ENCODE assay signal across 14 cellular contexts in genomic region chr14:105182296-105183020, GRCh38. TPM values are rescaled to one million over a fixed set of nuclear protein-coding genes. Genes with fewer than 3 reads are reported as not detected.
A peak's percentile ranks its signal among the peaks of the same experiment; 100 is the strongest.
DNase-seq lines count a peak whose midpoint lies in the region; TF ChIP-seq lines count a peak whose summit lies in the region.
"Had no signal": no experiment of that assay in that cellular context is flagged by ENCODE, and none has a peak within 500 bp of the region (broad histone marks: within the 10 kb centered on the region; RNA-seq: fewer than 3 reads in every experiment).

No MANE protein-coding gene starts in this region.

- H3K4me3 ChIP-seq in BLaER1 (0 out of 2 replicates have a peak overlapping the region, but pooled peaks have one; percentile 38), WERI-Rb-1 (ENCODE audit: low read depth, low read length) (no peak overlapping the region)
- H3K4me3 ChIP-seq in CD4-positive, alpha-beta memory T cell (ENCODE audit: low read length in 2 of 2) = no peak overlapping the region

- H3K4me1 ChIP-seq in BLaER1 = peaks cover 77% of the 10 kb centered on the region
- peaks cover 19% of the 10 kb centered on the region for H3K4me1 ChIP-seq in CD4-positive, alpha-beta memory T cell (ENCODE audit: insufficient read depth, low read length)
- H3K4me1 ChIP-seq: breast epithelium had no signal

- intact Hi-C loops in CD4-positive, alpha-beta memory T cell (cut with micrococcal nuclease) = loop anchor here (5.0 kb wide), 2 partner anchors 90 to 120 kb away; partner anchors contain the start of gene BRF1
- intact Hi-C loops in activated T-helper 2 cell treated with anti-CD3 and anti-CD28 coated beads, Interferon-gamma antibody, Interleukin-2, Interleukin-4, amounts not matched to agents 10 μg/mL and 5 μg/mL and 100 μg/mL, durations not matched to agents 14 hours and 24 hours and 36 hours (cut with micrococcal nuclease) = no loop called here

- H3K27ac ChIP-seq in BLaER1 (peak overlapping the region; percentile 59), WERI-Rb-1 (no peak overlapping the region)
- H3K27ac ChIP-seq in CD4-positive, alpha-beta memory T cell (ENCODE audit: low read depth, low read length) = no peak overlapping the region

- no peaks in the 10 kb centered on the region for H3K36me3 Mint-ChIP-seq in CD4-positive, alpha-beta memory T cell
- H3K36me3 Mint-ChIP-seq in activated T-helper 2 cell treated with anti-CD3 and anti-CD28 coated beads, Interferon-gamma antibody, Interleukin-2, Interleukin-4, amounts not matched to agents 10 μg/mL and 5 μg/mL and 100 μg/mL, durations not matched to agents 14 hours and 24 hours and 36 hours (ENCODE audit: low read depth) = no peaks in the 10 kb centered on the region
- H3K36me3 Mint-ChIP-seq in mesothelial cell of epicardium = no peaks in the 10 kb centered on the region

- CTCF ChIA-PET in CD4-positive, alpha-beta memory T cell (lab: Charles Lee; ENCODE audit: partially characterized antibody) = interaction anchor here (1.1 to 1.8 kb wide), 4 partner anchors 13 to 92 kb away, joined by 3 to 9 read pairs (median 6); no protein-coding TSS in a partner anchor

- no peaks in the 10 kb centered on the region for H3K9me3 Mint-ChIP-seq in CD4-positive, alpha-beta memory T cell
- no peaks in the 10 kb centered on the region for H3K9me3 Mint-ChIP-seq in activated T-helper 2 cell treated with anti-CD3 and anti-CD28 coated beads, Interferon-gamma antibody, Interleukin-2, Interleukin-4, amounts not matched to agents 10 μg/mL and 5 μg/mL and 100 μg/mL, durations not matched to agents 14 hours and 24 hours and 36 hours
- no peaks in the 10 kb centered on the region for H3K9me3 Mint-ChIP-seq in mesothelial cell of epicardium

- TF ChIP-seq CTCF in mesothelial cell of epicardium (IDR thresholded peaks at IDR 0.05; ENCODE audit: unreplicated experiment) = no peak
- TF ChIP-seq CTCF in WERI-Rb-1 (IDR thresholded peaks at IDR 0.05; ENCODE audit: low read depth, low read length) = no peak

- H3K4me2 ChIP-seq in BLaER1 = peak overlapping the region; percentile 84

- DNase-seq in CD4-positive, alpha-beta memory T cell = no peak
- no peak for DNase-seq in activated T-helper 2 cell treated with anti-CD3 and anti-CD28 coated beads, Interferon-gamma antibody, Interleukin-2, Interleukin-4, amounts not matched to agents 10 μg/mL and 5 μg/mL and 100 μg/mL, durations not matched to agents 14 hours and 24 hours and 36 hours (ENCODE audit: low spot score)
- no peak for DNase-seq in mesothelial cell of epicardium (ENCODE audit: low spot score in 2 of 2, unreplicated experiment in 2 of 2)
- DNase-seq in activated CD4-positive, CD25-positive, alpha-beta regulatory T cell (lab: John Stamatoyannopoulos, UW) = no peak
- DNase-seq in DMS114 treated with DMSO at 0.1 percent for 48 hours (lab: John Stamatoyannopoulos, UW; ENCODE audit: unreplicated experiment) = no peak
- no peak for DNase-seq in WERI-Rb-1
- DNase-seq: kidney, NCI-H2029, NCI-H526 treated with DMSO at 0.1 percent for 48 hours, RPMI8226, sigmoid colon, stomach had no signal

- H3K36me3 ChIP-seq in BLaER1 (0 out of 2 replicates have a peak, but pooled peaks cover 4% of the 10 kb centered on the region), WERI-Rb-1 (peaks cover 10% of the 10 kb centered on the region)
- H3K36me3 ChIP-seq in CD4-positive, alpha-beta memory T cell (ENCODE audit: insufficient read depth, low read length) = no peaks in the 10 kb centered on the region
- H3K36me3 ChIP-seq: breast epithelium, sigmoid colon, stomach had no signal

- H3K9ac ChIP-seq in BLaER1 = peak overlapping the region; percentile 53; the same call in 1 of the 2 replicates

- H3K9me3 ChIP-seq in BLaER1 (no peaks in the 10 kb centered on the region), WERI-Rb-1 (ENCODE audit: severe bottlenecking) (no peaks in the 10 kb centered on the region)
- no peaks in the 10 kb centered on the region for H3K9me3 ChIP-seq in CD4-positive, alpha-beta memory T cell (ENCODE audit: control insufficient read depth in 1 of 2, low read length in 2 of 2)
- H3K9me3 ChIP-seq: breast epithelium, sigmoid colon, stomach had no signal

- H4K20me1 ChIP-seq in BLaER1 = peaks cover 29% of the 10 kb centered on the region

- peak overlapping the region in 6 of 8 donors; percentile 49 to 77 (median 70) for H3K4me3 Mint-ChIP-seq in CD4-positive, alpha-beta memory T cell
- peak overlapping the region; percentile 43 for H3K4me3 Mint-ChIP-seq in activated T-helper 2 cell treated with anti-CD3 and anti-CD28 coated beads, Interferon-gamma antibody, Interleukin-2, Interleukin-4, amounts not matched to agents 10 μg/mL and 5 μg/mL and 100 μg/mL, durations not matched to agents 14 hours and 24 hours and 36 hours (ENCODE audit: low read depth)
- H3K4me3 Mint-ChIP-seq in mesothelial cell of epicardium = peak overlapping the region; percentile 56

- H3K27me3 ChIP-seq in BLaER1 (no peaks in the 10 kb centered on the region), WERI-Rb-1 (ENCODE audit: insufficient read depth, low read depth, severe bottlenecking) (no peaks in the 10 kb centered on the region)
- H3K27me3 ChIP-seq in CD4-positive, alpha-beta memory T cell (ENCODE audit: insufficient read depth, low read length) = no peaks in the 10 kb centered on the region
- H3K27me3 ChIP-seq: breast epithelium had no signal

- H3K27ac Mint-ChIP-seq in CD4-positive, alpha-beta memory T cell = peak overlapping the region in 3 of 7 donors; percentile 44 to 70 (median 48)
- H3K27ac Mint-ChIP-seq in activated T-helper 2 cell treated with anti-CD3 and anti-CD28 coated beads, Interferon-gamma antibody, Interleukin-2, Interleukin-4, amounts not matched to agents 10 μg/mL and 5 μg/mL and 100 μg/mL, durations not matched to agents 14 hours and 24 hours and 36 hours = no peak overlapping the region
- no peak overlapping the region for H3K27ac Mint-ChIP-seq in mesothelial cell of epicardium

- POLR2A ChIA-PET in CD4-positive, alpha-beta memory T cell (lab: Charles Lee; ENCODE audit: partially characterized antibody) = interaction anchor here (0.9 to 1.8 kb wide), 4 partner anchors 8 to 131 kb away, joined by 4 to 7 read pairs (median 4); partner anchors contain the start of genes BRF1 and BTBD6

- no peaks in the 10 kb centered on the region for H3K27me3 Mint-ChIP-seq in CD4-positive, alpha-beta memory T cell
- H3K27me3 Mint-ChIP-seq in activated T-helper 2 cell treated with anti-CD3 and anti-CD28 coated beads, Interferon-gamma antibody, Interleukin-2, Interleukin-4, amounts not matched to agents 10 μg/mL and 5 μg/mL and 100 μg/mL, durations not matched to agents 14 hours and 24 hours and 36 hours (ENCODE audit: low read depth) = peaks cover 4% of the 10 kb centered on the region
- no peaks in the 10 kb centered on the region for H3K27me3 Mint-ChIP-seq in mesothelial cell of epicardium (ENCODE audit: low read depth)

- H3K4me1 Mint-ChIP-seq in CD4-positive, alpha-beta memory T cell = peaks cover 1 to 14% (median 8%) of the 10 kb centered on the region in 4 donors
- H3K4me1 Mint-ChIP-seq in activated T-helper 2 cell treated with anti-CD3 and anti-CD28 coated beads, Interferon-gamma antibody, Interleukin-2, Interleukin-4, amounts not matched to agents 10 μg/mL and 5 μg/mL and 100 μg/mL, durations not matched to agents 14 hours and 24 hours and 36 hours (ENCODE audit: low read depth) = no peaks in the 10 kb centered on the region
- no peaks in the 10 kb centered on the region for H3K4me1 Mint-ChIP-seq in mesothelial cell of epicardium

RNA-seq across cellular contexts. Expression of gene NUDT14, which starts 1.3 kb away (rescaled TPM):
- total RNA-seq in CD4-positive, alpha-beta memory T cell = 10 to 100 TPM; 17.4 to 18.0 TPM
- polyA plus RNA-seq in CD4-positive, alpha-beta memory T cell = 10 to 100 TPM; 10.5 to 20.2 TPM
- 7.7 and 10.4 TPM in 2 replicates for total RNA-seq in activated T-helper 2 cell treated with anti-CD3 and anti-CD28 coated beads, Interferon-gamma antibody, Interleukin-2, Interleukin-4, amounts not matched to agents 10 μg/mL and 5 μg/mL and 100 μg/mL, durations not matched to agents 14 hours and 24 hours and 36 hours
- 68.4 to 75.0 TPM (median 71.3 TPM) in 3 replicates for total RNA-seq in mesothelial cell of epicardium

RNA-seq across cellular contexts. Expression of gene JAG2, which starts 13.9 kb away (rescaled TPM):
- total RNA-seq in CD4-positive, alpha-beta memory T cell = under 1 TPM; 0.29 to 0.80 TPM
- polyA plus RNA-seq in CD4-positive, alpha-beta memory T cell = not detected
- total RNA-seq in activated T-helper 2 cell treated with anti-CD3 and anti-CD28 coated beads, Interferon-gamma antibody, Interleukin-2, Interleukin-4, amounts not matched to agents 10 μg/mL and 5 μg/mL and 100 μg/mL, durations not matched to agents 14 hours and 24 hours and 36 hours = 2.6 and 3.2 TPM in 2 replicates
- 33.7 to 38.9 TPM (median 33.9 TPM) in 3 replicates for total RNA-seq in mesothelial cell of epicardium
